In genomic region chr1:30742300-30742962, GRCh38 we compare ENCODE assay signal across 1 cellular context.
TF ChIP-seq lines count a peak whose summit lies in the region.

No MANE protein-coding gene starts in this region.

TF ChIP-seq in SK-N-SH, 30 proteins besides CTCF, POLR2A, EP300 and RAD21 (continued from another document):
- TF ChIP-seq ELF1 (IDR thresholded peaks at IDR 0.05) (no peak), NRF1 (IDR thresholded peaks at IDR 0.05; ENCODE audit: low read depth, low read length) (no peak), SMC3 (IDR thresholded peaks at IDR 0.05; ENCODE audit: low read depth, low read length) (no peak), TAF1 (IDR thresholded peaks at IDR 0.05; ENCODE audit: borderline replicate concordance, low read depth, low read length) (no peak), MEF2A (IDR thresholded peaks at IDR 0.05; ENCODE audit: borderline replicate concordance, low read depth) (no peak)
